ENCODE assay signal across 8 cellular contexts in genomic region chr1:231335663-231336602, GRCh38. TPM values are rescaled to one million over a fixed set of nuclear protein-coding genes. Genes with fewer than 3 reads are reported as not detected.
DNase-seq lines count a peak whose midpoint lies in the region; ATAC-seq and TF ChIP-seq lines count a peak whose summit lies in the region.

No MANE protein-coding gene starts in this region.

- DNase-seq in midbrain (lab: John Stamatoyannopoulos, UW) = no peak
- DNase-seq in GM13977 (ENCODE audit: low spot score) = no peak

- H2AFZ ChIP-seq in ACC112 (ENCODE audit: low read length, unreplicated experiment) = no peak overlapping the region

- TF ChIP-seq CTCF in brain (conservative IDR thresholded peaks at IDR 0.05) = no peak
- TF ChIP-seq CTCF in GM13977 (IDR thresholded peaks at IDR 0.05; ENCODE audit: extremely low read depth, insufficient read depth, missing control alignments) = no peak

- no peak for ATAC-seq in GM21360 (IDR thresholded peaks at IDR 0.05; ENCODE audit: unreplicated experiment)
- no peak for ATAC-seq in GM18519 (IDR thresholded peaks at IDR 0.05; ENCODE audit: low FRiP score, unreplicated experiment)

- peaks cover 74% of the 10 kb centered on the region for H3K4me1 Mint-ChIP-seq in brain

- H3K9ac ChIP-seq in HUES6 (ENCODE audit: low read length) (peak overlapping the region; percentile 92), mucosa of rectum (ENCODE audit: low read depth in 1 of 2, low read length in 2 of 2) (peak overlapping the region; percentile 87 to 100)

- H3K36me3 ChIP-seq in ACC112 (ENCODE audit: insufficient read depth, low read length) (no peaks in the 10 kb centered on the region), HUES6 (ENCODE audit: control insufficient read depth, insufficient read depth, low read length) (peaks cover 3% of the 10 kb centered on the region; the same call in 1 of the 2 replicates), mucosa of rectum (ENCODE audit: control insufficient read depth in 2 of 2, insufficient read depth in 2 of 2, low read length in 2 of 2) (peaks cover 0 to 7% of the 10 kb centered on the region in 2 donors)

- H3K9me3 ChIP-seq in HUES6 (ENCODE audit: control insufficient read depth, insufficient read depth, low read depth, low read length) = no peaks in the 10 kb centered on the region
- no peaks in the 10 kb centered on the region for H3K9me3 ChIP-seq in mucosa of rectum (ENCODE audit: control insufficient read depth in 2 of 2, low read length in 2 of 2)

- H3K27me3 ChIP-seq in ACC112 (ENCODE audit: insufficient read depth, low read length) = no peaks in the 10 kb centered on the region
- no peaks in the 10 kb centered on the region for H3K27me3 ChIP-seq in HUES6 (ENCODE audit: control insufficient read depth, insufficient read depth, low read length)
- H3K27me3 ChIP-seq in mucosa of rectum (ENCODE audit: control insufficient read depth in 2 of 2, insufficient read depth in 2 of 2, low read length in 2 of 2) = no peaks in the 10 kb centered on the region

- H3K4me1 ChIP-seq in ACC112 (ENCODE audit: control insufficient read depth, insufficient read depth, low read length, unreplicated experiment) (peaks cover 31% of the 10 kb centered on the region), HUES6 (ENCODE audit: control insufficient read depth, insufficient read depth, low read length) (peaks cover 31% of the 10 kb centered on the region), mucosa of rectum (ENCODE audit: control insufficient read depth in 2 of 2, insufficient read depth in 2 of 2, low read length in 2 of 2) (peaks cover 36 to 40% of the 10 kb centered on the region in 2 donors)

- peaks cover 15% of the 10 kb centered on the region for H3K27me3 Mint-ChIP-seq in brain

- H3K4me3 ChIP-seq in ACC112 (ENCODE audit: low read depth, low read length) = peak overlapping the region; percentile 87
- peak overlapping the region; percentile 94 for H3K4me3 ChIP-seq in HUES6 (ENCODE audit: low read depth, low read length)
- peak overlapping the region; percentile 96 to 99 for H3K4me3 ChIP-seq in mucosa of rectum (ENCODE audit: low read length in 2 of 2)

- H3K4me3 Mint-ChIP-seq in brain = peak overlapping the region; percentile 93 to 100 (median 96)

- in situ Hi-C loops in GM13977 (cut with MboI; ENCODE audit: low pct_unique_long_range_greater_than_20kb, low sequenced_read_pairs, unreplicated experiment) = no loop called here

- H3K27ac ChIP-seq in ACC112 (ENCODE audit: low read depth, low read length) (no peak overlapping the region), HUES6 (ENCODE audit: low read depth, low read length) (no peak overlapping the region), mucosa of rectum (ENCODE audit: low read depth in 2 of 2, low read length in 2 of 2) (no peak overlapping the region)

- peaks cover 77% of the 10 kb centered on the region for H3K79me2 ChIP-seq in ACC112 (ENCODE audit: control insufficient read depth, insufficient read depth, low read length, unreplicated experiment)

- H3K27ac Mint-ChIP-seq in brain = peak overlapping the region in 4 of 5 experiments; percentile 88 to 100 (median 92)

- H3K9me3 Mint-ChIP-seq in brain = peaks cover 0 to 7% (median 0%) of the 10 kb centered on the region in 5 experiments

- H3K36me3 Mint-ChIP-seq in brain = peaks cover 40% of the 10 kb centered on the region

RNA-seq across cellular contexts. Expression of gene EXOC8, which starts 1.7 kb away (rescaled TPM):
- 3.4 TPM for polyA plus RNA-seq in brain (ENCODE audit: insufficient read depth, low read depth, low replicate concordance)

RNA-seq across cellular contexts. Expression of gene SPRTN, which starts 2.2 kb away (rescaled TPM):
- 5.1 TPM for polyA plus RNA-seq in brain (ENCODE audit: insufficient read depth, low read depth, low replicate concordance)
